In genomic region chr5:111153483-111153882, GRCh38 we compare ENCODE assay signal across 7 cellular contexts.
"Had no signal": no experiment of that assay in that cellular context is flagged by ENCODE, and none has a peak within 500 bp of the region (broad histone marks: within the 10 kb centered on the region; RNA-seq: fewer than 3 reads in every experiment).

No MANE protein-coding gene starts in this region.

- ATAC-seq: GM23338 had no signal

- FAIRE-seq: H1, H54, HTR-8/SVneo had no signal

- H3K4me3 ChIP-seq: GM23338 had no signal

- DNase-seq: H9, HCEC 1CT, HFFc6 had no signal
